In genomic region chr12:53501615-53502181, GRCh38 we compare ENCODE assay signal across 8 cellular contexts. TPM values are rescaled to one million over a fixed set of nuclear protein-coding genes. Genes with fewer than 3 reads are reported as not detected.
DNase-seq lines count a peak whose midpoint lies in the region; ATAC-seq and TF ChIP-seq lines count a peak whose summit lies in the region.

No MANE protein-coding gene starts in this region.

- in situ Hi-C loops in KBM-7 (cut with MboI; ENCODE audit: low pct_unique_long_range_greater_than_20kb, low sequenced_read_pairs): no loop called here

- H3K4me3 ChIP-seq in GM12865 (ENCODE audit: low read depth, low read length): peak overlapping the region; percentile 94
- peak overlapping the region; percentile 80 for H3K4me3 ChIP-seq in SJCRH30
- H3K4me3 ChIP-seq in esophagus squamous epithelium: peak overlapping the region; percentile 66 to 88 (median 74)
- H3K4me3 ChIP-seq in rectal smooth muscle tissue (ENCODE audit: low read length): peak overlapping the region; percentile 84

- H3K36me3 ChIP-seq in SJCRH30 (no peaks in the 10 kb centered on the region), esophagus squamous epithelium (peaks cover 0 to 39% (median 9%) of the 10 kb centered on the region in 3 donors), rectal smooth muscle tissue (ENCODE audit: control insufficient read depth, insufficient read depth, low read length) (peaks cover 16% of the 10 kb centered on the region)

- TF ChIP-seq CTCF in GM12865 (IDR thresholded peaks at IDR 0.05; ENCODE audit: insufficient read depth, low read depth, low read length, missing control alignments) (no peak), esophagus squamous epithelium (IDR thresholded peaks at IDR 0.05) (no peak)

- intact Hi-C loops in esophagus squamous epithelium (cut with DNase I): loop anchor here (10.0 kb wide), 1 partner anchor 47 kb away; the partner anchor contains the start of gene PCBP2

- DNase-seq in GM12865 (ENCODE audit: low read depth) (no peak), SJCRH30 (no peak), esophagus squamous epithelium (lab: John Stamatoyannopoulos, UW) (no peak), KBM-7 (no peak), SHP77 (lab: John Stamatoyannopoulos, UW) (no peak)

- H3K27ac ChIP-seq in SJCRH30: peak overlapping the region; percentile 93
- H3K27ac ChIP-seq in esophagus squamous epithelium: peak overlapping the region; percentile 89 to 99 (median 98)
- H3K27ac ChIP-seq in rectal smooth muscle tissue (ENCODE audit: low read depth, low read length): peak overlapping the region; percentile 98

- 76 to 81% methylated on average over 6 of the region's 10 CpGs for WGBS in esophagus squamous epithelium, 2 donors

- no peak for TF ChIP-seq POLR2A in esophagus squamous epithelium (IDR thresholded peaks at IDR 0.05)

- H3K4me1 ChIP-seq in SJCRH30: peaks cover 8% of the 10 kb centered on the region
- peaks cover 26 to 66% (median 31%) of the 10 kb centered on the region in 3 donors for H3K4me1 ChIP-seq in esophagus squamous epithelium
- H3K4me1 ChIP-seq in rectal smooth muscle tissue (ENCODE audit: control insufficient read depth, insufficient read depth, low read length): peaks cover 15% of the 10 kb centered on the region

- H3K9me3 ChIP-seq in SJCRH30 (replicated peaks) (no peaks in the 10 kb centered on the region), esophagus squamous epithelium (no peaks in the 10 kb centered on the region)

- no peak for ATAC-seq in GM19351 (IDR thresholded peaks at IDR 0.05; ENCODE audit: unreplicated experiment)
- ATAC-seq in HG03571 (IDR thresholded peaks at IDR 0.05; ENCODE audit: unreplicated experiment): no peak

- H3K9ac ChIP-seq in rectal smooth muscle tissue (ENCODE audit: low read length): no peak overlapping the region

- H3K27me3 ChIP-seq in SJCRH30 (no peaks in the 10 kb centered on the region), esophagus squamous epithelium (no peaks in the 10 kb centered on the region), rectal smooth muscle tissue (ENCODE audit: control insufficient read depth, insufficient read depth, low read length) (no peaks in the 10 kb centered on the region)

RNA-seq across cellular contexts. Expression of gene TARBP2, which starts 0.6 kb away (rescaled TPM):
- 35.2 and 41.2 TPM in 2 replicates for total RNA-seq in SJCRH30 (2014; rRNA removed; shearing (Covaris generic))
- 10 to 100 TPM; 19.5 to 25.9 (median 22.7) TPM for total RNA-seq in esophagus squamous epithelium

RNA-seq across cellular contexts. Expression of gene MAP3K12, which starts 2.4 kb away (rescaled TPM):
- total RNA-seq in SJCRH30 (2014; rRNA removed; shearing (Covaris generic)): 5.9 and 7.6 TPM in 2 replicates
- 1 to 10 TPM in 3 of 4 donors, under 1 TPM in 1; 0.80 to 8.4 (median 2.7) TPM for total RNA-seq in esophagus squamous epithelium

RNA-seq across cellular contexts. Expression of gene NPFF, which starts 5.6 kb away (rescaled TPM):
- total RNA-seq in SJCRH30 (2014; rRNA removed; shearing (Covaris generic)): 0.43 TPM in 1 of 2 replicates, not detected in the other
- under 1 TPM in 1 of 4 donors, not detected in 3; 0.70 TPM for total RNA-seq in esophagus squamous epithelium

RNA-seq across cellular contexts. Expression of gene PCBP2, which starts 49.8 kb away (rescaled TPM):
- total RNA-seq in SJCRH30 (2014; rRNA removed; shearing (Covaris generic)): 246 and 250 TPM in 2 replicates
- 100 to 1,000 TPM; 202 to 400 (median 287) TPM for total RNA-seq in esophagus squamous epithelium
